In genomic region chr6:33575211-33575610, GRCh38 we compare ENCODE assay signal across 32 cellular contexts. TPM values are rescaled to one million over a fixed set of nuclear protein-coding genes. Genes with fewer than 3 reads are reported as not detected.
DNase-seq lines count a peak whose midpoint lies in the region; ATAC-seq and TF ChIP-seq lines count a peak whose summit lies in the region.
"Had no signal": no experiment of that assay in that cellular context is flagged by ENCODE, and none has a peak within 500 bp of the region (broad histone marks: within the 10 kb centered on the region; RNA-seq: fewer than 3 reads in every experiment).

No MANE protein-coding gene starts in this region.

- no peaks in the 10 kb centered on the region for H3K9me3 Mint-ChIP-seq in activated T-cell treated with anti-CD3 and anti-CD28 coated beads, Interleukin-2, amount 50 U/mL, for 72 hours
- H3K9me3 Mint-ChIP-seq in CD8-positive, alpha-beta T cell = no peaks in the 10 kb centered on the region
- no peaks in the 10 kb centered on the region for H3K9me3 Mint-ChIP-seq in activated CD8-positive, alpha-beta T cell treated with anti-CD3 and anti-CD28 coated beads for 36 hours
- H3K9me3 Mint-ChIP-seq in neural crest cell = no peaks in the 10 kb centered on the region
- H3K9me3 Mint-ChIP-seq: activated CD4-positive, alpha-beta T cell treated with anti-CD3 and anti-CD28 coated beads, Interleukin-2, amount 10 ng/mL, durations not matched to agents 7 days and 5 days; activated T-helper 2 cell treated with anti-CD3 and anti-CD28 coated beads, Interferon-gamma antibody, Interleukin-2, Interleukin-4, amounts not matched to agents 10 μg/mL and 5 μg/mL and 100 μg/mL, durations not matched to agents 14 hours and 24 hours and 36 hours; stimulated activated naive CD8-positive, alpha-beta T cell treated with anti-CD3 and anti-CD28 coated beads, Interleukin-15, amount 100 ng/mL, for 72 hours had no signal

- peaks cover 12% of the 10 kb centered on the region for H3K79me1 ChIP-seq in mesendoderm (ENCODE audit: low read length)

- no peak for DNase-seq in activated T-cell treated with anti-CD3 and anti-CD28 coated beads, Interleukin-2, amount 50 U/mL, for 72 hours
- no peak for DNase-seq in activated T-cell treated with anti-CD3 and anti-CD28 coated beads, Interleukin-2, amount 50 U/mL, for 1 hour
- DNase-seq in CD8-positive, alpha-beta T cell = no peak
- no peak for DNase-seq in activated CD8-positive, alpha-beta T cell treated with anti-CD3 and anti-CD28 coated beads for 36 hours
- DNase-seq in neural crest cell (ENCODE audit: low read depth, low spot score) = no peak
- no peak for DNase-seq in mesendoderm
- DNase-seq: activated CD4-positive, alpha-beta T cell treated with anti-CD3 and anti-CD28 coated beads, Interleukin-2, amount 10 ng/mL, durations not matched to agents 7 days and 5 days; AML-193; caudate nucleus; effector CD8-positive, alpha-beta T cell; hippocampal formation; Karpas-422; lower lobe of right lung; mucosa of descending colon; NCI-H1417 treated with DMSO at 0.1 percent for 48 hours; NCI-H2081; NCI-H526; pancreas; PC-9; retina; stimulated activated naive CD8-positive, alpha-beta T cell treated with anti-CD3 and anti-CD28 coated beads, Interleukin-15, amount 100 ng/mL, for 72 hours; T1000; thyroid gland had no signal

- no peak overlapping the region for H2BK120ac ChIP-seq in mesendoderm (ENCODE audit: low read depth, low read length)

- peaks cover 16% of the 10 kb centered on the region for H3K79me2 ChIP-seq in mesendoderm (ENCODE audit: control insufficient read depth, insufficient read depth, low read length)

- H3K27me3 Mint-ChIP-seq in activated T-cell treated with anti-CD3 and anti-CD28 coated beads, Interleukin-2, amount 50 U/mL, for 72 hours (ENCODE audit: low read depth) = no peaks in the 10 kb centered on the region
- no peaks in the 10 kb centered on the region for H3K27me3 Mint-ChIP-seq in CD8-positive, alpha-beta T cell (ENCODE audit: low read depth)
- no peaks in the 10 kb centered on the region for H3K27me3 Mint-ChIP-seq in activated CD8-positive, alpha-beta T cell treated with anti-CD3 and anti-CD28 coated beads for 36 hours
- H3K27me3 Mint-ChIP-seq in neural crest cell (ENCODE audit: low read depth) = no peaks in the 10 kb centered on the region
- H3K27me3 Mint-ChIP-seq: activated CD4-positive, alpha-beta T cell treated with anti-CD3 and anti-CD28 coated beads, Interleukin-2, amount 10 ng/mL, durations not matched to agents 7 days and 5 days; stimulated activated naive CD8-positive, alpha-beta T cell treated with anti-CD3 and anti-CD28 coated beads, Interleukin-15, amount 100 ng/mL, for 72 hours had no signal

- H3K23ac ChIP-seq in mesendoderm (ENCODE audit: low read length) = no peak overlapping the region

- H3K4me1 Mint-ChIP-seq in activated T-cell treated with anti-CD3 and anti-CD28 coated beads, Interleukin-2, amount 50 U/mL, for 72 hours (ENCODE audit: low read depth) = peaks cover 42% of the 10 kb centered on the region
- peaks cover 43% of the 10 kb centered on the region for H3K4me1 Mint-ChIP-seq in CD8-positive, alpha-beta T cell (ENCODE audit: low read depth)
- peaks cover 38% of the 10 kb centered on the region for H3K4me1 Mint-ChIP-seq in activated CD8-positive, alpha-beta T cell treated with anti-CD3 and anti-CD28 coated beads for 36 hours (ENCODE audit: low read depth)
- peaks cover 23% of the 10 kb centered on the region for H3K4me1 Mint-ChIP-seq in neural crest cell

- no peaks in the 10 kb centered on the region for H3K27me3 ChIP-seq in CD8-positive, alpha-beta T cell (ENCODE audit: insufficient read depth, low read length)
- H3K27me3 ChIP-seq in mesendoderm (ENCODE audit: insufficient read depth, low read length, poor library complexity) = no peaks in the 10 kb centered on the region
- H3K27me3 ChIP-seq: pancreas, thyroid gland had no signal

- no peaks in the 10 kb centered on the region for H3K9me3 ChIP-seq in CD8-positive, alpha-beta T cell (ENCODE audit: low read length)
- H3K9me3 ChIP-seq: lower lobe of right lung, mucosa of descending colon, pancreas, thyroid gland had no signal

- H3K4me3 Mint-ChIP-seq in activated T-cell treated with anti-CD3 and anti-CD28 coated beads, Interleukin-2, amount 50 U/mL, for 72 hours = no peak overlapping the region
- no peak overlapping the region for H3K4me3 Mint-ChIP-seq in CD8-positive, alpha-beta T cell
- H3K4me3 Mint-ChIP-seq in activated CD8-positive, alpha-beta T cell treated with anti-CD3 and anti-CD28 coated beads for 36 hours = no peak overlapping the region
- H3K4me3 Mint-ChIP-seq in neural crest cell = peak overlapping the region; percentile 51
- H3K4me3 Mint-ChIP-seq: activated CD4-positive, alpha-beta T cell treated with anti-CD3 and anti-CD28 coated beads, Interleukin-2, amount 10 ng/mL, durations not matched to agents 7 days and 5 days; stimulated activated naive CD8-positive, alpha-beta T cell treated with anti-CD3 and anti-CD28 coated beads, Interleukin-15, amount 100 ng/mL, for 72 hours had no signal

- no peak overlapping the region for H3K27ac ChIP-seq in CD8-positive, alpha-beta T cell (ENCODE audit: low read depth, low read length)
- no peak overlapping the region for H3K27ac ChIP-seq in mesendoderm (ENCODE audit: low read depth, low read length)
- H3K27ac ChIP-seq: coronary artery, epithelial cell of prostate, HL-60, lower lobe of right lung, pancreas, PC-9, skin epidermis, thyroid gland, VCaP had no signal

- no peak overlapping the region for H2BK5ac ChIP-seq in mesendoderm (ENCODE audit: low read length)

- peak overlapping the region; percentile 75 for H3K27ac Mint-ChIP-seq in activated T-cell treated with anti-CD3 and anti-CD28 coated beads, Interleukin-2, amount 50 U/mL, for 72 hours
- H3K27ac Mint-ChIP-seq in CD8-positive, alpha-beta T cell = peak overlapping the region; percentile 18
- H3K27ac Mint-ChIP-seq in activated CD8-positive, alpha-beta T cell treated with anti-CD3 and anti-CD28 coated beads for 36 hours = peak overlapping the region; percentile 17
- H3K27ac Mint-ChIP-seq in neural crest cell (ENCODE audit: unreplicated experiment) = no peak overlapping the region
- H3K27ac Mint-ChIP-seq: activated CD4-positive, alpha-beta T cell treated with anti-CD3 and anti-CD28 coated beads, Interleukin-2, amount 10 ng/mL, durations not matched to agents 7 days and 5 days; activated T-helper 2 cell treated with anti-CD3 and anti-CD28 coated beads, Interferon-gamma antibody, Interleukin-2, Interleukin-4, amounts not matched to agents 10 μg/mL and 5 μg/mL and 100 μg/mL, durations not matched to agents 14 hours and 24 hours and 36 hours had no signal

- H3K18ac ChIP-seq in mesendoderm (ENCODE audit: low read length) = no peak overlapping the region

- no peak overlapping the region for H2AK5ac ChIP-seq in mesendoderm (ENCODE audit: low read length)

- H3K36me3 Mint-ChIP-seq in activated T-cell treated with anti-CD3 and anti-CD28 coated beads, Interleukin-2, amount 50 U/mL, for 72 hours (ENCODE audit: insufficient read depth in 2 of 2) = peaks cover 15 to 25% of the 10 kb centered on the region in 2 donors
- peaks cover 54% of the 10 kb centered on the region for H3K36me3 Mint-ChIP-seq in CD8-positive, alpha-beta T cell
- H3K36me3 Mint-ChIP-seq in activated CD8-positive, alpha-beta T cell treated with anti-CD3 and anti-CD28 coated beads for 36 hours (ENCODE audit: low read depth) = peaks cover 45% of the 10 kb centered on the region
- H3K36me3 Mint-ChIP-seq in neural crest cell (ENCODE audit: low read depth) = no peaks in the 10 kb centered on the region

- no peak overlapping the region for H4K5ac ChIP-seq in mesendoderm (ENCODE audit: low read length)

- H3K4ac ChIP-seq in mesendoderm (ENCODE audit: low read depth, low read length) = no peak overlapping the region

- H3K4me2 ChIP-seq in mesendoderm (ENCODE audit: low read length) = no peak overlapping the region
- H3K4me2 ChIP-seq: PC-9 had no signal

- H4K8ac ChIP-seq in mesendoderm (ENCODE audit: low read depth, low read length) = no peak overlapping the region

- WGBS in mesendoderm (ENCODE audit: extremely low coverage, insufficient coverage, low lambda C conversion rate) = no CpG with 5 or more reads among the region's 8 CpGs

- peaks cover 31% of the 10 kb centered on the region for H3K36me3 ChIP-seq in CD8-positive, alpha-beta T cell (ENCODE audit: insufficient read depth, low read length)
- peaks cover 5% of the 10 kb centered on the region for H3K36me3 ChIP-seq in mesendoderm (ENCODE audit: control insufficient read depth, insufficient read depth, low read length)

- CTCF ChIA-PET in CD8-positive, alpha-beta T cell (lab: Charles Lee) = interaction anchor here (0.9 to 2.0 kb wide), 4 partner anchors 8 to 15 kb away, joined by 3 to 5 read pairs (median 3); no protein-coding TSS in a partner anchor
- CTCF ChIA-PET in activated CD8-positive, alpha-beta T cell treated with anti-CD3 and anti-CD28 coated beads for 36 hours (lab: Charles Lee) = interaction anchor here (0.6 to 1.2 kb wide), 4 partner anchors 10 to 184 kb away, joined by 3 read pairs; no protein-coding TSS in a partner anchor

- H2BK15ac ChIP-seq in mesendoderm (replicated peaks; ENCODE audit: low read depth) = no peak overlapping the region

- H3K56ac ChIP-seq in mesendoderm (ENCODE audit: low read length) = no peak overlapping the region

- H3K4me1 ChIP-seq in CD8-positive, alpha-beta T cell (ENCODE audit: insufficient read depth, low read length) = peaks cover 34% of the 10 kb centered on the region
- no peaks in the 10 kb centered on the region for H3K4me1 ChIP-seq in mesendoderm (ENCODE audit: control insufficient read depth, low read depth, low read length)

- no peak for TF ChIP-seq CTCF in CD8-positive, alpha-beta T cell (IDR thresholded peaks at IDR 0.05)
- no peak for TF ChIP-seq CTCF in activated CD8-positive, alpha-beta T cell treated with anti-CD3 and anti-CD28 coated beads for 36 hours (IDR thresholded peaks at IDR 0.05)
- no peak for TF ChIP-seq CTCF in neural crest cell (conservative IDR thresholded peaks at IDR 0.05)

- no peak overlapping the region for H3K9ac ChIP-seq in mesendoderm (ENCODE audit: low read length)

- POLR2A ChIA-PET in CD8-positive, alpha-beta T cell (lab: Charles Lee) = interaction anchor here (1.4 kb wide), 1 partner anchor 23 kb away, joined by 4 read pairs; no protein-coding TSS in a partner anchor
- POLR2A ChIA-PET in activated CD8-positive, alpha-beta T cell treated with anti-CD3 and anti-CD28 coated beads for 36 hours (lab: Charles Lee) = interaction anchor here (0.6 to 1.5 kb wide), 3 partner anchors 10 to 150 kb away, joined by 3 read pairs; no protein-coding TSS in a partner anchor

- no peak for ATAC-seq in activated T-cell treated with anti-CD3 and anti-CD28 coated beads, Interleukin-2, amount 50 U/mL, for 72 hours (replicated peaks in 1 of 2)
- ATAC-seq in CD8-positive, alpha-beta T cell = no peak
- ATAC-seq in activated CD8-positive, alpha-beta T cell treated with anti-CD3 and anti-CD28 coated beads for 36 hours = no peak
- ATAC-seq in HG03571 (IDR thresholded peaks at IDR 0.05; ENCODE audit: unreplicated experiment) (no peak), HG02763 (IDR thresholded peaks at IDR 0.05; ENCODE audit: unreplicated experiment) (no peak)
- ATAC-seq: lower lobe of right lung; mucosa of descending colon; pancreas; Right ventricle myocardium inferior; stimulated activated naive CD8-positive, alpha-beta T cell treated with anti-CD3 and anti-CD28 coated beads, Interleukin-15, amount 100 ng/mL, for 72 hours had no signal

- intact Hi-C loops in CD8-positive, alpha-beta T cell (cut with DNase I, micrococcal nuclease) = loop anchor here (5.0 to 10.0 kb wide), 4 partner anchors 230 to 720 kb away; partner anchors contain the start of genes PSMB9 (in 1 of the 2), RPS18 (in 1 of the 2), TAP1 (in 1 of the 2) and TAPBP (in 1 of the 2)
- intact Hi-C loops in activated CD8-positive, alpha-beta T cell treated with anti-CD3 and anti-CD28 coated beads for 36 hours (cut with micrococcal nuclease) = loop anchor here (10.0 kb wide), 2 partner anchors 120 to 150 kb away; partner anchors contain the start of genes SYNGAP1 and ZBTB9

- H3K4me3 ChIP-seq in CD8-positive, alpha-beta T cell (ENCODE audit: low read depth, low read length) = no peak overlapping the region
- no peak overlapping the region for H3K4me3 ChIP-seq in mesendoderm (ENCODE audit: low read length)
- H3K4me3 ChIP-seq: coronary artery, lower lobe of right lung, mucosa of descending colon, pancreas, PC-9, skin epidermis, thyroid gland had no signal

RNA-seq across cellular contexts. Expression of gene BAK1, which starts 4.9 kb away (rescaled TPM):
- 10 to 100 TPM; 54.9 to 55.4 TPM for total RNA-seq in activated T-cell treated with anti-CD3 and anti-CD28 coated beads, Interleukin-2, amount 50 U/mL, for 72 hours
- 10 to 100 TPM; 44.8 to 46.5 TPM for total RNA-seq in CD8-positive, alpha-beta T cell
- 10 to 100 TPM; 33.8 to 34.3 TPM for total RNA-seq in activated CD8-positive, alpha-beta T cell treated with anti-CD3 and anti-CD28 coated beads for 36 hours
- total RNA-seq in neural crest cell = 29.9 and 32.9 TPM in 2 replicates
- 20.5 TPM for polyA plus RNA-seq in mesendoderm (2013, experiment 1 of 2)
- polyA plus RNA-seq in mesendoderm (2013, experiment 2 of 2) = 21.1 TPM

RNA-seq across cellular contexts. Expression of gene ITPR3, which starts 45.9 kb away (rescaled TPM):
- 10 to 100 TPM; 49.9 to 52.5 TPM for total RNA-seq in activated T-cell treated with anti-CD3 and anti-CD28 coated beads, Interleukin-2, amount 50 U/mL, for 72 hours
- total RNA-seq in CD8-positive, alpha-beta T cell = 10 to 100 TPM; 39.5 to 40.1 TPM
- 10 to 100 TPM; 36.6 to 38.0 TPM for total RNA-seq in activated CD8-positive, alpha-beta T cell treated with anti-CD3 and anti-CD28 coated beads for 36 hours
- 16.0 TPM in 2 replicates for total RNA-seq in neural crest cell
- polyA plus RNA-seq in mesendoderm (2013, experiment 1 of 2) = 9.8 TPM
- polyA plus RNA-seq in mesendoderm (2013, experiment 2 of 2) = 9.6 TPM
